In the genomic region with DNA sequence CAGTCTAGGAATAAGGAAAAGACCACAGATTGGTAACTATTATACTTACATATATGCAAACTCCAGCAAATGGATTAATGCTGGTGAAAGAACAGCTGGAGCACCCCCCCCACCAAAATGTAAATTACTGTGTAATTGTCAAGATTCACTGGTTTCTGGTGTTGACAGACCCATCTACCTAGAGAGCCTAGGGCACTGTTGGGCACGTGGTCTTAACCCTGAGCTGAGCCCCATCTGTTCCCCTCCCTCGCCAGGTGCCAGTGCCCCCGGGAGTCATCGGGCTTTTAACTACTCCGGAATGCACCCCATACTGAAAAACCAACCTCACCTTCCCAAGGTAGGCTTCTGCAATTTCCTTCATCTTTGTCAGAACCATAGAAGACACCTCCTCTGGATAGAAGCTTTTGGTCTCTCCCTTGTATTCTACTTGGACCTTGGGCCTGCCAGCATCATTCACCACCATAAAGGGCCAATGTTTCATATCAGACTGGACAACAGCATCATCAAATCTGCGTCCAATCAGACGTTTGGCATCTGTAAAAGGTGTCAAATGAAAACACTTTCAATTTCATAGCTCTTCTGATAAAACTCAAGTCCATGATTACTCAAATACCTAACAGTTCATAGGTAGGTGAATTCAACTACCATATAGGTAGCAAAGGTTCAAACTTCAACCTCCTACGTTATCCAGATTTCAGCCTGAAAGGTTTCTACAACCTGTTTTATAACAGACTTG, we compare ENCODE assay signal across 8 cellular contexts. TPM values are rescaled to one million over a fixed set of nuclear protein-coding genes. Genes with fewer than 3 reads are reported as not detected.
DNase-seq lines count a peak whose midpoint lies in the region; ATAC-seq and TF ChIP-seq lines count a peak whose summit lies in the region.

No MANE protein-coding gene starts in this region.

- POLR2A ChIA-PET in activated CD4-positive, alpha-beta memory T cell treated with anti-CD3 and anti-CD28 coated beads, Interleukin-2, amount 10 ng/mL, durations not matched to agents 7 days and 5 days (lab: Charles Lee): interaction anchor here (0.7 to 17.8 kb wide), 13 partner anchors 8 to 371 kb away, joined by 3 to 391 read pairs (median 7); no protein-coding TSS in a partner anchor

- no peaks in the 10 kb centered on the region for H3K9me3 Mint-ChIP-seq in activated T-cell treated with anti-CD3 and anti-CD28 coated beads, Interleukin-2, amount 50 U/mL, for 4 hours
- H3K9me3 Mint-ChIP-seq in activated CD4-positive, alpha-beta memory T cell treated with anti-CD3 and anti-CD28 coated beads, Interleukin-2, amount 10 ng/mL, durations not matched to agents 7 days and 5 days: no peaks in the 10 kb centered on the region

- H3K9me3 ChIP-seq in right cardiac atrium (ENCODE audit: control insufficient read depth, low read length): no peaks in the 10 kb centered on the region
- H3K9me3 ChIP-seq in spleen: no peaks in the 10 kb centered on the region

- H3K36me3 Mint-ChIP-seq in activated T-cell treated with anti-CD3 and anti-CD28 coated beads, Interleukin-2, amount 50 U/mL, for 4 hours (ENCODE audit: insufficient read depth): peaks cover 65% of the 10 kb centered on the region
- peaks cover 69% of the 10 kb centered on the region for H3K36me3 Mint-ChIP-seq in activated CD4-positive, alpha-beta memory T cell treated with anti-CD3 and anti-CD28 coated beads, Interleukin-2, amount 10 ng/mL, durations not matched to agents 7 days and 5 days (ENCODE audit: low read depth)

- peaks cover 5% of the 10 kb centered on the region for H3K4me1 ChIP-seq in right cardiac atrium (ENCODE audit: control insufficient read depth, insufficient read depth, low read length)
- peaks cover 64 to 83% (median 80%) of the 10 kb centered on the region in 6 donors for H3K4me1 ChIP-seq in spleen

- H3K4me3 Mint-ChIP-seq in activated T-cell treated with anti-CD3 and anti-CD28 coated beads, Interleukin-2, amount 50 U/mL, for 4 hours: peak overlapping the region; percentile 99
- H3K4me3 Mint-ChIP-seq in activated CD4-positive, alpha-beta memory T cell treated with anti-CD3 and anti-CD28 coated beads, Interleukin-2, amount 10 ng/mL, durations not matched to agents 7 days and 5 days: peak overlapping the region; percentile 90

- TF ChIP-seq CTCF in spleen (IDR thresholded peaks at IDR 0.05 in 8 of 11, conservative IDR thresholded peaks at IDR 0.05 in 3 of 11): no peak

- H3K36me3 ChIP-seq in spleen: peaks cover 4 to 65% (median 57%) of the 10 kb centered on the region in 6 donors

- WGBS in right cardiac atrium: 3% methylated on average over 8 of the region's 8 CpGs
- WGBS in spleen, 5 donors: 1 to 4% (median 2%) methylated on average over 8 of the region's 8 CpGs

- ATAC-seq in activated T-cell treated with anti-CD3 and anti-CD28 coated beads, Interleukin-2, amount 50 U/mL, for 4 hours: no peak
- ATAC-seq in right cardiac atrium: no peak
- no peak for ATAC-seq in GM18909 (IDR thresholded peaks at IDR 0.05; ENCODE audit: poor library complexity, unreplicated experiment)

- H3K27me3 Mint-ChIP-seq in activated T-cell treated with anti-CD3 and anti-CD28 coated beads, Interleukin-2, amount 50 U/mL, for 4 hours (ENCODE audit: low read depth): no peaks in the 10 kb centered on the region
- no peaks in the 10 kb centered on the region for H3K27me3 Mint-ChIP-seq in activated CD4-positive, alpha-beta memory T cell treated with anti-CD3 and anti-CD28 coated beads, Interleukin-2, amount 10 ng/mL, durations not matched to agents 7 days and 5 days

- H3K4me3 ChIP-seq in right cardiac atrium (ENCODE audit: low read length) (peak overlapping the region; percentile 92), spleen (peak overlapping the region; percentile 66 to 100 (median 96))

- no peak for TF ChIP-seq POLR2A in spleen (IDR thresholded peaks at IDR 0.05)

- intact Hi-C loops in right cardiac atrium (cut with DNase I) (no loop called here), spleen (cut with DNase I; ENCODE audit: low total_unique reads) (no loop called here)

- no peak for DNase-seq in activated T-cell treated with anti-CD3 and anti-CD28 coated beads, Interleukin-2, amount 50 U/mL, for 4 hours
- DNase-seq in activated T-cell treated with anti-CD3 and anti-CD28 coated beads for 4 hours: no peak
- no peak for DNase-seq in activated CD4-positive, alpha-beta memory T cell treated with anti-CD3 and anti-CD28 coated beads, Interleukin-2, amount 10 ng/mL, durations not matched to agents 7 days and 5 days
- DNase-seq in right cardiac atrium: no peak
- no peak for DNase-seq in spleen
- no peak for DNase-seq in cortex of kidney (lab: John Stamatoyannopoulos, UW)
- DNase-seq in cerebellum (ENCODE audit: low spot score): no peak

- H3K27ac Mint-ChIP-seq in activated CD4-positive, alpha-beta memory T cell treated with anti-CD3 and anti-CD28 coated beads, Interleukin-2, amount 10 ng/mL, durations not matched to agents 7 days and 5 days: peak overlapping the region; percentile 99

- no peaks in the 10 kb centered on the region for H3K27me3 ChIP-seq in right cardiac atrium (ENCODE audit: control insufficient read depth, insufficient read depth)
- H3K27me3 ChIP-seq in spleen (replicated peaks in 1 of 7): no peaks in the 10 kb centered on the region

- CTCF ChIA-PET in activated CD4-positive, alpha-beta memory T cell treated with anti-CD3 and anti-CD28 coated beads, Interleukin-2, amount 10 ng/mL, durations not matched to agents 7 days and 5 days (lab: Charles Lee): interaction anchor here (1.5 to 9.6 kb wide), 3 partner anchors 25 to 187 kb away, joined by 3 to 109 read pairs (median 11); no protein-coding TSS in a partner anchor

- H3K27ac ChIP-seq in right cardiac atrium (ENCODE audit: low read length): no peak overlapping the region
- peak overlapping the region in 7 of 8 donors; percentile 9 to 100 (median 100) for H3K27ac ChIP-seq in spleen

- H3K4me1 Mint-ChIP-seq in activated T-cell treated with anti-CD3 and anti-CD28 coated beads, Interleukin-2, amount 50 U/mL, for 4 hours (ENCODE audit: low read depth): peaks cover 54% of the 10 kb centered on the region
- H3K4me1 Mint-ChIP-seq in activated CD4-positive, alpha-beta memory T cell treated with anti-CD3 and anti-CD28 coated beads, Interleukin-2, amount 10 ng/mL, durations not matched to agents 7 days and 5 days: peaks cover 56% of the 10 kb centered on the region

RNA-seq across cellular contexts. Expression of a gene that starts 1.5 kb away (rescaled TPM):
- 1,000 to 10,000 TPM; 3,255 to 3,669 (median 3,417) TPM for total RNA-seq in activated T-cell treated with anti-CD3 and anti-CD28 coated beads, Interleukin-2, amount 50 U/mL, for 4 hours
- 1,000 to 10,000 TPM; 1,570 to 1,577 TPM for total RNA-seq in activated CD4-positive, alpha-beta memory T cell treated with anti-CD3 and anti-CD28 coated beads, Interleukin-2, amount 10 ng/mL, durations not matched to agents 7 days and 5 days
- total RNA-seq in right cardiac atrium (1,000 to 10,000 TPM in 2 of 4 donors, 100 to 1,000 TPM in 2; 778 to 1,250 (median 962) TPM), spleen (1,000 to 10,000 TPM in 1 of 7 donors, 100 to 1,000 TPM in 6; 550 to 1,026 (median 678) TPM), cerebellum (1,803 TPM)
- polyA plus RNA-seq in right cardiac atrium (275 TPM), spleen (100 to 1,000 TPM; 110 to 369 (median 156) TPM)
